ENCODE assay signal across 1 cellular context in the genomic region with DNA sequence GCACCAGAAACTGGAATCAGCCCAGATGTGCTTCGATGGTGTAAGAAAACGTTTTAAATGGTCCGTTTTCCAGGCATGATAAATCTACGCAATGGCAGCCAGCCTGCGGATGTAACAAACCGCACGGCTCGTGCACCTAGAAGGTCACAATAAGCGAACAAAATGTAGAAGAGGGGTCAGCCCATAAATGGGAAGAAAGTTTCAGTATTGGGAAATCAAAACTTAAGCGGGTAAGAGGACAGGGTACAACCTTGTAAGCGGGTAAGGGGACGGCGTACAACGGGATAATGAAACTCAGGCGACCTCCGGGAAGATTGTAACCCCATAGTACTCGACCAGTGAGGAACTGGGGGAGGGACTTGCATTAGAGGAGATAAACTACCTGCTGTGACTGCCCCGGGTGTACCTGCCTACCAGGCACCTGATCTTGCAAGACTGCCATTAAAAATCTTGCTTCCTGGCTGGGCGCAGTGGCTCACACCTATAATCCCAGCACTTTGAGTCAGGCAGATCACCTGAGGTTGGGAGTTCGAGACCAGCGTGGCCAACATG.
TF ChIP-seq lines count a peak whose summit lies in the region.

No MANE protein-coding gene starts in this region.

TF ChIP-seq in HepG2, 621 proteins besides CTCF, POLR2A, EP300 and RAD21 (continues in another document):
- no peak for TF ChIP-seq ZFP90 (CRISPR knock-in tag; IDR thresholded peaks at IDR 0.05; ENCODE audit: borderline replicate concordance)
- no peak for TF ChIP-seq ZNF558 (CRISPR knock-in tag; IDR thresholded peaks at IDR 0.05; ENCODE audit: borderline replicate concordance)
- TF ChIP-seq, protein P1, sequence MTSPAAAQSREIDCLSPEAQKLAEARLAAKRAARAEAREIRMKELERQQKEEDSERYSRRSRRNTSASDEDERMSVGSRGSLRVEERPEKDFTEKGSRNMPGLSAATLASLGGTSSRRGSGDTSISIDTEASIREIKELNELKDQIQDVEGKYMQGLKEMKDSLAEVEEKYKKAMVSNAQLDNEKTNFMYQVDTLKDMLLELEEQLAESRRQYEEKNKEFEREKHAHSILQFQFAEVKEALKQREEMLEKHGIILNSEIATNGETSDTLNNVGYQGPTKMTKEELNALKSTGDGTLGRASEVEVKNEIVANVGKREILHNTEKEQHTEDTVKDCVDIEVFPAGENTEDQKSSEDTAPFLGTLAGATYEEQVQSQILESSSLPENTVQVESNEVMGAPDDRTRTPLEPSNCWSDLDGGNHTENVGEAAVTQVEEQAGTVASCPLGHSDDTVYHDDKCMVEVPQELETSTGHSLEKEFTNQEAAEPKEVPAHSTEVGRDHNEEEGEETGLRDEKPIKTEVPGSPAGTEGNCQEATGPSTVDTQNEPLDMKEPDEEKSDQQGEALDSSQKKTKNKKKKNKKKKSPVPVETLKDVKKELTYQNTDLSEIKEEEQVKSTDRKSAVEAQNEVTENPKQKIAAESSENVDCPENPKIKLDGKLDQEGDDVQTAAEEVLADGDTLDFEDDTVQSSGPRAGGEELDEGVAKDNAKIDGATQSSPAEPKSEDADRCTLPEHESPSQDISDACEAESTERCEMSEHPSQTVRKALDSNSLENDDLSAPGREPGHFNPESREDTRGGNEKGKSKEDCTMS (CRISPR knock-in tag; conservative IDR thresholded peaks at IDR 0.05): no peak
- TF ChIP-seq, protein P2, sequence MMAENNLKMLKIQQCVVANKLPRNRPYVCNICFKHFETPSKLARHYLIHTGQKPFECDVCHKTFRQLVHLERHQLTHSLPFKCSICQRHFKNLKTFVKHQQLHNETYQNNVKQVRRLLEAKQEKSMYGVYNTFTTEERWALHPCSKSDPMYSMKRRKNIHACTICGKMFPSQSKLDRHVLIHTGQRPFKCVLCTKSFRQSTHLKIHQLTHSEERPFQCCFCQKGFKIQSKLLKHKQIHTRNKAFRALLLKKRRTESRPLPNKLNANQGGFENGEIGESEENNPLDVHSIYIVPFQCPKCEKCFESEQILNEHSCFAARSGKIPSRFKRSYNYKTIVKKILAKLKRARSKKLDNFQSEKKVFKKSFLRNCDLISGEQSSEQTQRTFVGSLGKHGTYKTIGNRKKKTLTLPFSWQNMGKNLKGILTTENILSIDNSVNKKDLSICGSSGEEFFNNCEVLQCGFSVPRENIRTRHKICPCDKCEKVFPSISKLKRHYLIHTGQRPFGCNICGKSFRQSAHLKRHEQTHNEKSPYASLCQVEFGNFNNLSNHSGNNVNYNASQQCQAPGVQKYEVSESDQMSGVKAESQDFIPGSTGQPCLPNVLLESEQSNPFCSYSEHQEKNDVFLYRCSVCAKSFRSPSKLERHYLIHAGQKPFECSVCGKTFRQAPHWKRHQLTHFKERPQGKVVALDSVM (CRISPR knock-in tag; IDR thresholded peaks at IDR 0.05): no peak
- no peak for TF ChIP-seq ZNF205 (CRISPR knock-in tag; IDR thresholded peaks at IDR 0.05)
- TF ChIP-seq, protein P3, sequence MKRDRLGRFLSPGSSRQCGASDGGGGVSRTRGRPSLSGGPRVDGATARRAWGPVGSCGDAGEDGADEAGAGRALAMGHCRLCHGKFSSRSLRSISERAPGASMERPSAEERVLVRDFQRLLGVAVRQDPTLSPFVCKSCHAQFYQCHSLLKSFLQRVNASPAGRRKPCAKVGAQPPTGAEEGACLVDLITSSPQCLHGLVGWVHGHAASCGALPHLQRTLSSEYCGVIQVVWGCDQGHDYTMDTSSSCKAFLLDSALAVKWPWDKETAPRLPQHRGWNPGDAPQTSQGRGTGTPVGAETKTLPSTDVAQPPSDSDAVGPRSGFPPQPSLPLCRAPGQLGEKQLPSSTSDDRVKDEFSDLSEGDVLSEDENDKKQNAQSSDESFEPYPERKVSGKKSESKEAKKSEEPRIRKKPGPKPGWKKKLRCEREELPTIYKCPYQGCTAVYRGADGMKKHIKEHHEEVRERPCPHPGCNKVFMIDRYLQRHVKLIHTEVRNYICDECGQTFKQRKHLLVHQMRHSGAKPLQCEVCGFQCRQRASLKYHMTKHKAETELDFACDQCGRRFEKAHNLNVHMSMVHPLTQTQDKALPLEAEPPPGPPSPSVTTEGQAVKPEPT (CRISPR knock-in tag; IDR thresholded peaks at IDR 0.05; ENCODE audit: low read depth): no peak
- no peak for TF ChIP-seq ZNF556 (CRISPR knock-in tag; IDR thresholded peaks at IDR 0.05; ENCODE audit: borderline replicate concordance)
- no peak for TF ChIP-seq THYN1 (CRISPR knock-in tag; IDR thresholded peaks at IDR 0.05; ENCODE audit: borderline replicate concordance, low read depth)
- no peak for TF ChIP-seq FOXP1 (IDR thresholded peaks at IDR 0.05)
- no peak for TF ChIP-seq FOXP1 (CRISPR knock-in tag; IDR thresholded peaks at IDR 0.05)
- TF ChIP-seq, protein P4, sequence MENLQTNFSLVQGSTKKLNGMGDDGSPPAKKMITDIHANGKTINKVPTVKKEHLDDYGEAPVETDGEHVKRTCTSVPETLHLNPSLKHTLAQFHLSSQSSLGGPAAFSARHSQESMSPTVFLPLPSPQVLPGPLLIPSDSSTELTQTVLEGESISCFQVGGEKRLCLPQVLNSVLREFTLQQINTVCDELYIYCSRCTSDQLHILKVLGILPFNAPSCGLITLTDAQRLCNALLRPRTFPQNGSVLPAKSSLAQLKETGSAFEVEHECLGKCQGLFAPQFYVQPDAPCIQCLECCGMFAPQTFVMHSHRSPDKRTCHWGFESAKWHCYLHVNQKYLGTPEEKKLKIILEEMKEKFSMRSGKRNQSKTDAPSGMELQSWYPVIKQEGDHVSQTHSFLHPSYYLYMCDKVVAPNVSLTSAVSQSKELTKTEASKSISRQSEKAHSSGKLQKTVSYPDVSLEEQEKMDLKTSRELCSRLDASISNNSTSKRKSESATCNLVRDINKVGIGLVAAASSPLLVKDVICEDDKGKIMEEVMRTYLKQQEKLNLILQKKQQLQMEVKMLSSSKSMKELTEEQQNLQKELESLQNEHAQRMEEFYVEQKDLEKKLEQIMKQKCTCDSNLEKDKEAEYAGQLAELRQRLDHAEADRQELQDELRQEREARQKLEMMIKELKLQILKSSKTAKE (CRISPR knock-in tag; IDR thresholded peaks at IDR 0.05; ENCODE audit: borderline replicate concordance): 0 out of 2 replicates have a peak, but pooled peaks have one; percentile 13
- TF ChIP-seq, protein P5, sequence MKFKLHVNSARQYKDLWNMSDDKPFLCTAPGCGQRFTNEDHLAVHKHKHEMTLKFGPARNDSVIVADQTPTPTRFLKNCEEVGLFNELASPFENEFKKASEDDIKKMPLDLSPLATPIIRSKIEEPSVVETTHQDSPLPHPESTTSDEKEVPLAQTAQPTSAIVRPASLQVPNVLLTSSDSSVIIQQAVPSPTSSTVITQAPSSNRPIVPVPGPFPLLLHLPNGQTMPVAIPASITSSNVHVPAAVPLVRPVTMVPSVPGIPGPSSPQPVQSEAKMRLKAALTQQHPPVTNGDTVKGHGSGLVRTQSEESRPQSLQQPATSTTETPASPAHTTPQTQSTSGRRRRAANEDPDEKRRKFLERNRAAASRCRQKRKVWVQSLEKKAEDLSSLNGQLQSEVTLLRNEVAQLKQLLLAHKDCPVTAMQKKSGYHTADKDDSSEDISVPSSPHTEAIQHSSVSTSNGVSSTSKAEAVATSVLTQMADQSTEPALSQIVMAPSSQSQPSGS (CRISPR knock-in tag; IDR thresholded peaks at IDR 0.05): no peak
- TF ChIP-seq, protein P6, sequence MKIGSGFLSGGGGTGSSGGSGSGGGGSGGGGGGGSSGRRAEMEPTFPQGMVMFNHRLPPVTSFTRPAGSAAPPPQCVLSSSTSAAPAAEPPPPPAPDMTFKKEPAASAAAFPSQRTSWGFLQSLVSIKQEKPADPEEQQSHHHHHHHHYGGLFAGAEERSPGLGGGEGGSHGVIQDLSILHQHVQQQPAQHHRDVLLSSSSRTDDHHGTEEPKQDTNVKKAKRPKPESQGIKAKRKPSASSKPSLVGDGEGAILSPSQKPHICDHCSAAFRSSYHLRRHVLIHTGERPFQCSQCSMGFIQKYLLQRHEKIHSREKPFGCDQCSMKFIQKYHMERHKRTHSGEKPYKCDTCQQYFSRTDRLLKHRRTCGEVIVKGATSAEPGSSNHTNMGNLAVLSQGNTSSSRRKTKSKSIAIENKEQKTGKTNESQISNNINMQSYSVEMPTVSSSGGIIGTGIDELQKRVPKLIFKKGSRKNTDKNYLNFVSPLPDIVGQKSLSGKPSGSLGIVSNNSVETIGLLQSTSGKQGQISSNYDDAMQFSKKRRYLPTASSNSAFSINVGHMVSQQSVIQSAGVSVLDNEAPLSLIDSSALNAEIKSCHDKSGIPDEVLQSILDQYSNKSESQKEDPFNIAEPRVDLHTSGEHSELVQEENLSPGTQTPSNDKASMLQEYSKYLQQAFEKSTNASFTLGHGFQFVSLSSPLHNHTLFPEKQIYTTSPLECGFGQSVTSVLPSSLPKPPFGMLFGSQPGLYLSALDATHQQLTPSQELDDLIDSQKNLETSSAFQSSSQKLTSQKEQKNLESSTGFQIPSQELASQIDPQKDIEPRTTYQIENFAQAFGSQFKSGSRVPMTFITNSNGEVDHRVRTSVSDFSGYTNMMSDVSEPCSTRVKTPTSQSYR (CRISPR knock-in tag; IDR thresholded peaks at IDR 0.05; ENCODE audit: borderline replicate concordance): no peak
- TF ChIP-seq, protein P7, sequence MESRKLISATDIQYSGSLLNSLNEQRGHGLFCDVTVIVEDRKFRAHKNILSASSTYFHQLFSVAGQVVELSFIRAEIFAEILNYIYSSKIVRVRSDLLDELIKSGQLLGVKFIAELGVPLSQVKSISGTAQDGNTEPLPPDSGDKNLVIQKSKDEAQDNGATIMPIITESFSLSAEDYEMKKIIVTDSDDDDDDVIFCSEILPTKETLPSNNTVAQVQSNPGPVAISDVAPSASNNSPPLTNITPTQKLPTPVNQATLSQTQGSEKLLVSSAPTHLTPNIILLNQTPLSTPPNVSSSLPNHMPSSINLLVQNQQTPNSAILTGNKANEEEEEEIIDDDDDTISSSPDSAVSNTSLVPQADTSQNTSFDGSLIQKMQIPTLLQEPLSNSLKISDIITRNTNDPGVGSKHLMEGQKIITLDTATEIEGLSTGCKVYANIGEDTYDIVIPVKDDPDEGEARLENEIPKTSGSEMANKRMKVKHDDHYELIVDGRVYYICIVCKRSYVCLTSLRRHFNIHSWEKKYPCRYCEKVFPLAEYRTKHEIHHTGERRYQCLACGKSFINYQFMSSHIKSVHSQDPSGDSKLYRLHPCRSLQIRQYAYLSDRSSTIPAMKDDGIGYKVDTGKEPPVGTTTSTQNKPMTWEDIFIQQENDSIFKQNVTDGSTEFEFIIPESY (CRISPR knock-in tag; IDR thresholded peaks at IDR 0.05): peak; percentile 48; the same call in 1 of the 2 replicates
- TF ChIP-seq JUN (CRISPR knock-in tag; IDR thresholded peaks at IDR 0.05): no peak
- no peak for TF ChIP-seq ZNF235 (CRISPR knock-in tag; IDR thresholded peaks at IDR 0.05; ENCODE audit: borderline replicate concordance)
- TF ChIP-seq NFE2L2 (IDR thresholded peaks at IDR 0.05; ENCODE audit: low read length): no peak
- TF ChIP-seq ZBTB38 (CRISPR knock-in tag; IDR thresholded peaks at IDR 0.05): peak; percentile 1; the same call in 1 of the 2 replicates
- 0 out of 2 replicates have a peak, but pooled peaks have one; percentile 6 for TF ChIP-seq POLR2AphosphoS5 (IDR thresholded peaks at IDR 0.05; ENCODE audit: low read depth, low read length)
- no peak for TF ChIP-seq JUNB (CRISPR knock-in tag; IDR thresholded peaks at IDR 0.05; ENCODE audit: borderline replicate concordance)
- no peak for TF ChIP-seq ZNF550 (CRISPR knock-in tag; IDR thresholded peaks at IDR 0.05; ENCODE audit: borderline replicate concordance)
- TF ChIP-seq HDAC1 (CRISPR knock-in tag; IDR thresholded peaks at IDR 0.05): no peak
- no peak for TF ChIP-seq CEBPG (CRISPR knock-in tag; IDR thresholded peaks at IDR 0.05)
- TF ChIP-seq ZNF781 (CRISPR knock-in tag; IDR thresholded peaks at IDR 0.05; ENCODE audit: borderline replicate concordance, not compliant biosample characterization): peak; percentile 6
- no peak for TF ChIP-seq SRSF4 (IDR thresholded peaks at IDR 0.05; ENCODE audit: low read depth, low read length, poor library complexity, severe bottlenecking)
- TF ChIP-seq SKI (IDR thresholded peaks at IDR 0.05; ENCODE audit: partially characterized antibody): no peak
- TF ChIP-seq CENPT (CRISPR knock-in tag; IDR thresholded peaks at IDR 0.05; ENCODE audit: low read depth): no peak
- TF ChIP-seq SMAD9 (CRISPR knock-in tag; IDR thresholded peaks at IDR 0.05): no peak
- no peak for TF ChIP-seq HNF4G (IDR thresholded peaks at IDR 0.05; ENCODE audit: borderline replicate concordance, low read depth, low read length)
- no peak for TF ChIP-seq HNF4G (CRISPR knock-in tag; IDR thresholded peaks at IDR 0.05; ENCODE audit: borderline replicate concordance, low read depth)
- TF ChIP-seq ZNF10 (CRISPR knock-in tag; IDR thresholded peaks at IDR 0.05; ENCODE audit: borderline replicate concordance, low read depth): no peak
- TF ChIP-seq ZNF160 (CRISPR knock-in tag; IDR thresholded peaks at IDR 0.05): no peak
- TF ChIP-seq ZBTB42 (CRISPR knock-in tag; IDR thresholded peaks at IDR 0.05): no peak
- TF ChIP-seq ISL2 (CRISPR knock-in tag; IDR thresholded peaks at IDR 0.05): no peak
- peak; percentile 64; the same call in 1 of the 2 replicates for TF ChIP-seq FOXM1 (CRISPR knock-in tag; IDR thresholded peaks at IDR 0.05)
- TF ChIP-seq ARID2 (CRISPR knock-in tag; IDR thresholded peaks at IDR 0.05; ENCODE audit: borderline replicate concordance): no peak
- TF ChIP-seq MTA3 (CRISPR knock-in tag; IDR thresholded peaks at IDR 0.05): no peak
- TF ChIP-seq ZFP62 (CRISPR knock-in tag; IDR thresholded peaks at IDR 0.05): no peak
- TF ChIP-seq GPN1 (CRISPR knock-in tag; IDR thresholded peaks at IDR 0.05; ENCODE audit: borderline replicate concordance): no peak
- no peak for TF ChIP-seq ERF (CRISPR knock-in tag; IDR thresholded peaks at IDR 0.05)
- no peak for TF ChIP-seq ZNF7 (CRISPR knock-in tag; IDR thresholded peaks at IDR 0.05)
- TF ChIP-seq YY1 (IDR thresholded peaks at IDR 0.05; ENCODE audit: insufficient read depth, insufficient replicate concordance, low read depth, low read length): no peak
- TF ChIP-seq, protein P8, sequence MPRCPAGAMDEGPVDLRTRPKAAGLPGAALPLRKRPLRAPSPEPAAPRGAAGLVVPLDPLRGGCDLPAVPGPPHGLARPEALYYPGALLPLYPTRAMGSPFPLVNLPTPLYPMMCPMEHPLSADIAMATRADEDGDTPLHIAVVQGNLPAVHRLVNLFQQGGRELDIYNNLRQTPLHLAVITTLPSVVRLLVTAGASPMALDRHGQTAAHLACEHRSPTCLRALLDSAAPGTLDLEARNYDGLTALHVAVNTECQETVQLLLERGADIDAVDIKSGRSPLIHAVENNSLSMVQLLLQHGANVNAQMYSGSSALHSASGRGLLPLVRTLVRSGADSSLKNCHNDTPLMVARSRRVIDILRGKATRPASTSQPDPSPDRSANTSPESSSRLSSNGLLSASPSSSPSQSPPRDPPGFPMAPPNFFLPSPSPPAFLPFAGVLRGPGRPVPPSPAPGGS (CRISPR knock-in tag; IDR thresholded peaks at IDR 0.05): peak; percentile 16; the same call in 1 of the 2 replicates
- TF ChIP-seq, protein P9, sequence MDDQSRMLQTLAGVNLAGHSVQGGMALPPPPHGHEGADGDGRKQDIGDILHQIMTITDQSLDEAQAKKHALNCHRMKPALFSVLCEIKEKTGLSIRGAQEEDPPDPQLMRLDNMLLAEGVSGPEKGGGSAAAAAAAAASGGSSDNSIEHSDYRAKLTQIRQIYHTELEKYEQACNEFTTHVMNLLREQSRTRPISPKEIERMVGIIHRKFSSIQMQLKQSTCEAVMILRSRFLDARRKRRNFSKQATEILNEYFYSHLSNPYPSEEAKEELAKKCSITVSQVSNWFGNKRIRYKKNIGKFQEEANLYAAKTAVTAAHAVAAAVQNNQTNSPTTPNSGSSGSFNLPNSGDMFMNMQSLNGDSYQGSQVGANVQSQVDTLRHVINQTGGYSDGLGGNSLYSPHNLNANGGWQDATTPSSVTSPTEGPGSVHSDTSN (CRISPR knock-in tag; IDR thresholded peaks at IDR 0.05; ENCODE audit: borderline replicate concordance): no peak
- TF ChIP-seq ZNF501 (CRISPR knock-in tag; IDR thresholded peaks at IDR 0.05): 0 out of 2 replicates have a peak, but pooled peaks have one; percentile 24
- no peak for TF ChIP-seq SUZ12 (IDR thresholded peaks at IDR 0.05; ENCODE audit: low read depth, low read length)
